Comparison of ENCODE assay signal across 10 cellular contexts in the genomic region with DNA sequence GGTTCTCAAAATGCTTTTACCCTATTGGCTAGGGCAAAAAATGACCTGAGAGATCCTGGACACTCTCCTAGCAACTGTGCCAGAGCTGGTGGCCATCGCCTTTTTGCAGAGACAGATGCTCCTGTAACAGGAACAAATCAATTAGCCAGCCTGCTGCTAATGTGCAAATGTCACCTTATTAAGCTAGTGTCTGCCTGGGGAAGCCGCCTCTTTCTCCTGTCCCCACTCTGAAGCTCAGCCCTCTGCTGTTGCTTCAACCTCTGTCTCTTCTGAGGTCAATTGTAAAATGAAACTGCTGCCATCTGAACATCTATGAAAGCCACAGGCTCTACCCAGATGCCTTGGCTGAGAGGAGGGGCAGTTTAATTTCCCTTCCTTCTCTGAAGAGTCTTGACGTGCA.
DNase-seq lines count a peak whose midpoint lies in the region; ATAC-seq and TF ChIP-seq lines count a peak whose summit lies in the region.
"Had no signal": no experiment of that assay in that cellular context is flagged by ENCODE, and none has a peak within 500 bp of the region (broad histone marks: within the 10 kb centered on the region; RNA-seq: fewer than 3 reads in every experiment).

No MANE protein-coding gene starts in this region.

- H3K27ac Mint-ChIP-seq in CD4-positive, alpha-beta T cell, result no peak overlapping the region
- peak overlapping the region; percentile 93 for H3K27ac Mint-ChIP-seq in T-helper 2 cell treated with Interferon-gamma antibody and Interleukin-4, amounts not matched to agents 5 μg/mL and 100 μg/mL, for 36 hours
- H3K27ac Mint-ChIP-seq in CD14-positive monocyte, result no peak overlapping the region

- H3K27ac ChIP-seq in CD4-positive, alpha-beta T cell (ENCODE audit: low read depth, low read length), result peak overlapping the region; percentile 33
- H3K27ac ChIP-seq: thoracic aorta had no signal

- H3K36me3 ChIP-seq in BE2C, result no peaks in the 10 kb centered on the region
- H3K36me3 ChIP-seq: thoracic aorta had no signal

- no peak overlapping the region for H3K4me3 ChIP-seq in BE2C (ENCODE audit: low read depth, low read length)
- H3K4me3 ChIP-seq: thoracic aorta had no signal

- DNase-seq in CD4-positive, alpha-beta T cell, result peak in 6 of 10 experiments; percentile 7 to 19 (median 14)
- DNase-seq in T-helper 2 cell treated with Interferon-gamma antibody and Interleukin-4, amounts not matched to agents 5 μg/mL and 100 μg/mL, for 36 hours (ENCODE audit: low spot score), result peak; percentile 28
- DNase-seq in CD14-positive monocyte (ENCODE audit: low spot score), result no peak
- no peak for DNase-seq in head of caudate nucleus
- no peak for DNase-seq in BE2C
- DNase-seq: DMS79 treated with DMSO at 0.1 percent for 48 hours had no signal

- H3K4me3 Mint-ChIP-seq in CD4-positive, alpha-beta T cell, result peak overlapping the region; percentile 47
- peak overlapping the region; percentile 75 for H3K4me3 Mint-ChIP-seq in T-helper 2 cell treated with Interferon-gamma antibody and Interleukin-4, amounts not matched to agents 5 μg/mL and 100 μg/mL, for 36 hours
- H3K4me3 Mint-ChIP-seq in CD14-positive monocyte, result no peak overlapping the region

- intact Hi-C loops in CD4-positive, alpha-beta T cell (cut with DNase I, micrococcal nuclease), result loop anchor here in 1 of 2 experiments (2.0 kb wide), 1 partner anchor 313 kb away; no protein-coding TSS in a partner anchor
- intact Hi-C loops in CD14-positive monocyte (cut with micrococcal nuclease) (no loop called here), head of caudate nucleus (cut with DNase I) (no loop called here)

- no peaks in the 10 kb centered on the region for H3K27me3 Mint-ChIP-seq in CD4-positive, alpha-beta T cell
- no peaks in the 10 kb centered on the region for H3K27me3 Mint-ChIP-seq in T-helper 2 cell treated with Interferon-gamma antibody and Interleukin-4, amounts not matched to agents 5 μg/mL and 100 μg/mL, for 36 hours (ENCODE audit: low read depth)
- peaks cover 0 to 5% (median 0%) of the 10 kb centered on the region in 3 donors for H3K27me3 Mint-ChIP-seq in CD14-positive monocyte (ENCODE audit: low read depth in 3 of 3)

- ATAC-seq in CD4-positive, alpha-beta T cell (ENCODE audit: poor library complexity), result peak; percentile 17
- ATAC-seq in GM18907 (IDR thresholded peaks at IDR 0.05; ENCODE audit: unreplicated experiment) (peak; percentile 85), HG02981 (IDR thresholded peaks at IDR 0.05; ENCODE audit: unreplicated experiment) (peak; percentile 55), GM21825 (IDR thresholded peaks at IDR 0.05; ENCODE audit: unreplicated experiment) (no peak)

- POLR2A ChIA-PET in CD4-positive, alpha-beta T cell (lab: Charles Lee), result interaction anchor here (0.6 to 2.6 kb wide), 9 partner anchors 8 to 309 kb away, joined by 3 to 14 read pairs (median 3); a partner anchor contains a TSS

- peaks cover 51% of the 10 kb centered on the region for H3K4me1 Mint-ChIP-seq in CD4-positive, alpha-beta T cell (ENCODE audit: low read depth)
- peaks cover 41% of the 10 kb centered on the region for H3K4me1 Mint-ChIP-seq in T-helper 2 cell treated with Interferon-gamma antibody and Interleukin-4, amounts not matched to agents 5 μg/mL and 100 μg/mL, for 36 hours (ENCODE audit: low read depth)
- no peaks in the 10 kb centered on the region for H3K4me1 Mint-ChIP-seq in CD14-positive monocyte

- no peaks in the 10 kb centered on the region for H3K27me3 ChIP-seq in CD4-positive, alpha-beta T cell (ENCODE audit: control insufficient read depth, insufficient read depth, low read length)
- no peaks in the 10 kb centered on the region; the same call in 1 of the 2 replicates for H3K27me3 ChIP-seq in BE2C

- H3K9me3 ChIP-seq in CD4-positive, alpha-beta T cell (ENCODE audit: control insufficient read depth, low read length), result no peaks in the 10 kb centered on the region
- no peaks in the 10 kb centered on the region for H3K9me3 ChIP-seq in BE2C
- H3K9me3 ChIP-seq: thoracic aorta had no signal

- no peak for TF ChIP-seq CTCF in CD4-positive, alpha-beta T cell (IDR thresholded peaks at IDR 0.05)
- TF ChIP-seq CTCF in CD14-positive monocyte (IDR thresholded peaks at IDR 0.05), result no peak
- TF ChIP-seq CTCF in BE2C (IDR thresholded peaks at IDR 0.05; ENCODE audit: low read depth, low read length), result no peak

- no peaks in the 10 kb centered on the region for H3K36me3 Mint-ChIP-seq in CD4-positive, alpha-beta T cell (ENCODE audit: low read depth)
- H3K36me3 Mint-ChIP-seq in T-helper 2 cell treated with Interferon-gamma antibody and Interleukin-4, amounts not matched to agents 5 μg/mL and 100 μg/mL, for 36 hours (ENCODE audit: low read depth), result peaks cover 2% of the 10 kb centered on the region
- no peaks in the 10 kb centered on the region for H3K36me3 Mint-ChIP-seq in CD14-positive monocyte

- H3K9me3 Mint-ChIP-seq in CD4-positive, alpha-beta T cell, result no peaks in the 10 kb centered on the region
- no peaks in the 10 kb centered on the region for H3K9me3 Mint-ChIP-seq in T-helper 2 cell treated with Interferon-gamma antibody and Interleukin-4, amounts not matched to agents 5 μg/mL and 100 μg/mL, for 36 hours
- H3K9me3 Mint-ChIP-seq in CD14-positive monocyte, result no peaks in the 10 kb centered on the region

- CTCF ChIA-PET in CD4-positive, alpha-beta T cell (lab: Charles Lee), result interaction anchor here (1.4 to 1.8 kb wide), 3 partner anchors 10 to 208 kb away, joined by 4 to 10 read pairs (median 5); no protein-coding TSS in a partner anchor

- H3K4me1 ChIP-seq in BE2C, result no peaks in the 10 kb centered on the region

Comparison
In these comparisons a context has a peak if more than half of its experiments do, and no peak if none do; other contexts are left out.
1. DNase-seq: peak in CD4-positive, alpha-beta T cell (6 of 10) and T-helper 2 cell treated with Interferon-gamma antibody and Interleukin-4, amounts not matched to agents 5 μg/mL and 100 μg/mL, for 36 hours (single experiment); none in CD14-positive monocyte (single experiment), head of caudate nucleus (0 of 42) and BE2C (single experiment).
2. H3K4me3 Mint-ChIP-seq: peak in CD4-positive, alpha-beta T cell (single experiment) and T-helper 2 cell treated with Interferon-gamma antibody and Interleukin-4, amounts not matched to agents 5 μg/mL and 100 μg/mL, for 36 hours (single experiment); none in CD14-positive monocyte (0 of 2).